8 cellular contexts compared by ENCODE assay signal in genomic region chr5:93580387-93581100, GRCh38. TPM values are rescaled to one million over a fixed set of nuclear protein-coding genes. Genes with fewer than 3 reads are reported as not detected.
DNase-seq lines count a peak whose midpoint lies in the region; ATAC-seq lines count a peak whose summit lies in the region.

No MANE protein-coding gene starts in this region.

- CTCF ChIA-PET in activated CD4-positive, alpha-beta memory T cell treated with anti-CD3 and anti-CD28 coated beads for 36 hours (lab: Charles Lee), result interaction anchor here (0.6 to 1.0 kb wide), 7 partner anchors 9 to 1939 kb away, joined by 3 to 6 read pairs (median 3); no protein-coding TSS in a partner anchor

- H3K4me3 Mint-ChIP-seq in stimulated activated naive CD8-positive, alpha-beta T cell treated with anti-CD3 and anti-CD28 coated beads, Interleukin-15, Interleukin-2, amounts not matched to agents 100 ng/mL and 50 ng/mL, for 24 hours, result peak overlapping the region; percentile 85
- H3K4me3 Mint-ChIP-seq in activated CD4-positive, alpha-beta memory T cell treated with anti-CD3 and anti-CD28 coated beads for 36 hours, result peak overlapping the region; percentile 40

- intact Hi-C loops in activated CD4-positive, alpha-beta memory T cell treated with anti-CD3 and anti-CD28 coated beads for 36 hours (cut with micrococcal nuclease), result loop anchor here (1.0 to 10.0 kb wide), 5 partner anchors 221 to 1274 kb away; no protein-coding TSS in a partner anchor
- intact Hi-C loops in left ventricle myocardium superior (cut with micrococcal nuclease), result no loop called here

- ATAC-seq in stimulated activated naive CD8-positive, alpha-beta T cell treated with anti-CD3 and anti-CD28 coated beads, Interleukin-15, Interleukin-2, amounts not matched to agents 100 U/mL and 50 U/mL, for 24 hours, result no peak
- peak; percentile 34 for ATAC-seq in left ventricle myocardium superior
- no peak for ATAC-seq in HG02852 (IDR thresholded peaks at IDR 0.05; ENCODE audit: unreplicated experiment)
- ATAC-seq in GM19324 (IDR thresholded peaks at IDR 0.05; ENCODE audit: low FRiP score, unreplicated experiment), result no peak

- no peaks in the 10 kb centered on the region for H3K36me3 Mint-ChIP-seq in stimulated activated naive CD8-positive, alpha-beta T cell treated with anti-CD3 and anti-CD28 coated beads, Interleukin-15, Interleukin-2, amounts not matched to agents 100 ng/mL and 50 ng/mL, for 24 hours (ENCODE audit: low read depth)
- H3K36me3 Mint-ChIP-seq in activated CD4-positive, alpha-beta memory T cell treated with anti-CD3 and anti-CD28 coated beads for 36 hours, result no peaks in the 10 kb centered on the region

- peak overlapping the region in 19 of 21 experiments; percentile 2 to 86 (median 71) for H3K27ac ChIP-seq in skin epidermis

- POLR2A ChIA-PET in activated CD4-positive, alpha-beta memory T cell treated with anti-CD3 and anti-CD28 coated beads for 36 hours (lab: Charles Lee), result no interaction called here

- no peak for DNase-seq in stimulated activated naive CD8-positive, alpha-beta T cell treated with anti-CD3 and anti-CD28 coated beads, Interleukin-15, Interleukin-2, amounts not matched to agents 100 U/mL and 50 U/mL, for 24 hours
- peak; percentile 22 for DNase-seq in activated CD4-positive, alpha-beta memory T cell treated with anti-CD3 and anti-CD28 coated beads for 36 hours
- DNase-seq in left ventricle myocardium superior (no peak), medulla oblongata (ENCODE audit: extremely low spot score) (no peak)

- peak overlapping the region; percentile 74 for H3K27ac Mint-ChIP-seq in stimulated activated naive CD8-positive, alpha-beta T cell treated with anti-CD3 and anti-CD28 coated beads, Interleukin-15, Interleukin-2, amounts not matched to agents 100 ng/mL and 50 ng/mL, for 24 hours
- H3K27ac Mint-ChIP-seq in activated CD4-positive, alpha-beta memory T cell treated with anti-CD3 and anti-CD28 coated beads for 36 hours, result no peak overlapping the region

- peaks cover 16% of the 10 kb centered on the region for H3K4me1 Mint-ChIP-seq in stimulated activated naive CD8-positive, alpha-beta T cell treated with anti-CD3 and anti-CD28 coated beads, Interleukin-15, Interleukin-2, amounts not matched to agents 100 ng/mL and 50 ng/mL, for 24 hours (ENCODE audit: low read depth)
- peaks cover 13% of the 10 kb centered on the region for H3K4me1 Mint-ChIP-seq in activated CD4-positive, alpha-beta memory T cell treated with anti-CD3 and anti-CD28 coated beads for 36 hours (ENCODE audit: low read depth)

- H3K27me3 Mint-ChIP-seq in stimulated activated naive CD8-positive, alpha-beta T cell treated with anti-CD3 and anti-CD28 coated beads, Interleukin-15, Interleukin-2, amounts not matched to agents 100 ng/mL and 50 ng/mL, for 24 hours, result peaks cover 45% of the 10 kb centered on the region
- H3K27me3 Mint-ChIP-seq in activated CD4-positive, alpha-beta memory T cell treated with anti-CD3 and anti-CD28 coated beads for 36 hours, result peaks cover 47% of the 10 kb centered on the region

- peak overlapping the region; percentile 32 to 61 (median 43) for H3K4me3 ChIP-seq in skin epidermis

- no peaks in the 10 kb centered on the region for H3K9me3 Mint-ChIP-seq in stimulated activated naive CD8-positive, alpha-beta T cell treated with anti-CD3 and anti-CD28 coated beads, Interleukin-15, Interleukin-2, amounts not matched to agents 100 ng/mL and 50 ng/mL, for 24 hours
- H3K9me3 Mint-ChIP-seq in activated CD4-positive, alpha-beta memory T cell treated with anti-CD3 and anti-CD28 coated beads for 36 hours, result no peaks in the 10 kb centered on the region

RNA-seq across cellular contexts. Expression of gene NR2F1-AS1, which starts 0.5 kb away (rescaled TPM):
- not detected for total RNA-seq in activated CD4-positive, alpha-beta memory T cell treated with anti-CD3 and anti-CD28 coated beads for 36 hours
- 0.57 TPM for total RNA-seq in left ventricle myocardium superior

RNA-seq across cellular contexts. Expression of gene NR2F1, which starts 2.5 kb away (rescaled TPM):
- total RNA-seq in activated CD4-positive, alpha-beta memory T cell treated with anti-CD3 and anti-CD28 coated beads for 36 hours, result not detected
- 1.9 TPM for total RNA-seq in left ventricle myocardium superior
